Comparison of ENCODE assay signal across 16 cellular contexts in the genomic region with DNA sequence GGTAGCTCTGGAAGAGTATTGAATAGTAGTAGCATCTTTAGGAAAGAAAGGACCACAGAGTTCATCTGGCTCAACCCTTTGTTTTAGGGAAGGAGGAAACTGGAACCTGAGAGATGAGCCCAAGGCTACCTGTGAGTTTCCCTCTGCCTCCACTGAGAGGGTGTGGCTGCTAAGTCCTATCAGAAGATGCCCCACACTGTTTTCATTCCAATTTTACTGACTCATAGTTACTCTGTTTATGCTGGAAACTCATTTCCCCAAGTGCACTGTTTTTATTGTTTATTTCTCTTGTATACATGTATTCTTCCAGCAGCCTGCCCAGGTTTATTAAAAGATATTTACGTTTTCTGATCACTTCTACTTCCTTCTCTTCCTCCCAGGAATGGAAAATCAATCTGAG.
DNase-seq lines count a peak whose midpoint lies in the region; ATAC-seq and TF ChIP-seq lines count a peak whose summit lies in the region.
"Had no signal": no experiment of that assay in that cellular context is flagged by ENCODE, and none has a peak within 500 bp of the region (broad histone marks: within the 10 kb centered on the region; RNA-seq: fewer than 3 reads in every experiment).

No MANE protein-coding gene starts in this region.

- intact Hi-C loops in mammary epithelial cell (cut with micrococcal nuclease) (loop anchor here (5.0 kb wide), 2 partner anchors 43 to 563 kb away; no protein-coding TSS in a partner anchor), thyroid gland (cut with DNase I) (no loop called here)

- in situ Hi-C loops in mammary epithelial cell (cut with MboI; ENCODE audit: low sequenced_read_pairs in 2 of 2): loop anchor here (10.0 to 25.0 kb wide), 4 partner anchors 305 to 513 kb away; no protein-coding TSS in a partner anchor

- WGBS in mammary epithelial cell (ENCODE audit: low coverage, missing lambda C conversion rate): 53% methylated on average over 1 of the region's 1 CpG
- no CpG with 5 or more reads among the region's 1 CpG for whole genome bisulfite sequencing in mesodermal cell (ENCODE audit: insufficient coverage in 2 of 2), 2 experiments
- WGBS in thyroid gland, 2 donors: 72 to 81% methylated on average over 1 of the region's 1 CpG

- CTCF ChIA-PET in mammary epithelial cell (lab: Charles Lee; ENCODE audit: low non-redundant PET): interaction anchor here (0.8 kb wide), 1 partner anchor 1107 kb away, joined by 4 read pairs; no protein-coding TSS in a partner anchor

- H4K20me1 ChIP-seq in mammary epithelial cell (ENCODE audit: insufficient read depth, low read length): no peaks in the 10 kb centered on the region

- H2AFZ ChIP-seq in mammary epithelial cell (ENCODE audit: low read depth, low read length): no peak overlapping the region

- peak overlapping the region; percentile 64 for H3K9ac ChIP-seq in mammary epithelial cell (ENCODE audit: insufficient read depth, low read length)

- H3K27me3 ChIP-seq in mammary epithelial cell (ENCODE audit: insufficient read depth, low read length) (no peaks in the 10 kb centered on the region), BE2C (no peaks in the 10 kb centered on the region), thyroid gland (no peaks in the 10 kb centered on the region)
- H3K27me3 ChIP-seq: brain microvascular endothelial cell, sigmoid colon had no signal

- dilution Hi-C loops in mammary epithelial cell (cut with HindIII; ENCODE audit: low sequenced_read_pairs): no loop called here

- BruUV-seq in mammary epithelial cell (replicated peaks; lab: Mats Ljungman, UMichigan): no TSS peak

- H3K4me3 ChIP-seq in mammary epithelial cell (replicated peaks in 1 of 3; ENCODE audit: insufficient read depth in 1 of 3, low read depth in 2 of 3, low read length in 3 of 3) (no peak overlapping the region), mesodermal cell (ENCODE audit: extremely low read depth, insufficient read depth, low read length, poor library complexity, severe bottlenecking) (no peak overlapping the region), BE2C (ENCODE audit: low read depth, low read length) (no peak overlapping the region), thyroid gland (replicated peaks in 1 of 3) (no peak overlapping the region)
- H3K4me3 ChIP-seq: GM12878, sigmoid colon had no signal

- no peaks in the 10 kb centered on the region for H3K36me3 ChIP-seq in mammary epithelial cell (ENCODE audit: insufficient read depth, low read length)
- H3K36me3 ChIP-seq in mesodermal cell (ENCODE audit: control insufficient read depth, insufficient read depth, low read length): no peaks in the 10 kb centered on the region
- H3K36me3 ChIP-seq in BE2C: no peaks in the 10 kb centered on the region
- H3K36me3 ChIP-seq in thyroid gland: no peaks in the 10 kb centered on the region
- H3K36me3 ChIP-seq: brain microvascular endothelial cell, sigmoid colon had no signal

- H3K27ac ChIP-seq in mammary epithelial cell (ENCODE audit: insufficient read depth, low read depth, low read length) (peak overlapping the region; percentile 89), mesodermal cell (ENCODE audit: low read depth, low read length, severe bottlenecking) (peak overlapping the region; percentile 91), thyroid gland (no peak overlapping the region)
- H3K27ac ChIP-seq: brain microvascular endothelial cell had no signal

- peaks cover 64% of the 10 kb centered on the region for H3K4me1 ChIP-seq in mammary epithelial cell (ENCODE audit: insufficient read depth, low read length)
- peaks cover 35% of the 10 kb centered on the region for H3K4me1 ChIP-seq in mesodermal cell (ENCODE audit: control insufficient read depth, insufficient read depth, low read length, poor library complexity, severe bottlenecking)
- H3K4me1 ChIP-seq in BE2C: peaks cover 16% of the 10 kb centered on the region
- H3K4me1 ChIP-seq in thyroid gland: no peaks in the 10 kb centered on the region

- TF ChIP-seq CTCF in mammary epithelial cell (conservative IDR thresholded peaks at IDR 0.05 in 1 of 2, IDR thresholded peaks at IDR 0.05 in 1 of 2; ENCODE audit: extremely low read depth in 1 of 2, insufficient read depth in 1 of 2, low read depth in 1 of 2, low read length in 2 of 2) (no peak), BE2C (IDR thresholded peaks at IDR 0.05; ENCODE audit: low read depth, low read length) (no peak), thyroid gland (IDR thresholded peaks at IDR 0.05) (no peak)

- DNase-seq in Daoy (ENCODE audit: low read depth) (peak; percentile 42), M059J (ENCODE audit: low read depth) (peak; percentile 78), mammary epithelial cell (peak; percentile 89), BE2C (no peak), NCI-H526 (lab: John Stamatoyannopoulos, UW) (no peak), thyroid gland (no peak)
- DNase-seq: activated CD4-positive, alpha-beta T cell treated with anti-CD3 and anti-CD28 coated beads, Interleukin-2, amount 10 ng/mL, durations not matched to agents 7 days and 5 days; activated naive CD4-positive, alpha-beta T cell treated with anti-CD3 and anti-CD28 coated beads, Interleukin-2, amount 10 ng/mL, durations not matched to agents 7 days and 5 days; brain microvascular endothelial cell; GDM1; NCI-H748 treated with DMSO at 0.1 percent for 48 hours; nucleus accumbens; sigmoid colon had no signal

- H3K9me3 ChIP-seq in mammary epithelial cell (replicated peaks; ENCODE audit: insufficient read depth, low read length) (no peaks in the 10 kb centered on the region), mesodermal cell (ENCODE audit: control insufficient read depth, low read length) (no peaks in the 10 kb centered on the region), BE2C (no peaks in the 10 kb centered on the region), thyroid gland (no peaks in the 10 kb centered on the region)
- H3K9me3 ChIP-seq: sigmoid colon had no signal

- TF ChIP-seq POLR2A in thyroid gland (IDR thresholded peaks at IDR 0.05): no peak

- ATAC-seq in HG03045 (IDR thresholded peaks at IDR 0.05; ENCODE audit: unreplicated experiment): no peak
- ATAC-seq: GM12878 had no signal

- peak overlapping the region; percentile 22 for H3K4me2 ChIP-seq in mammary epithelial cell (ENCODE audit: insufficient read depth, low read depth, low read length)

- H3K79me2 ChIP-seq in mammary epithelial cell (ENCODE audit: insufficient read depth, low read length): no peaks in the 10 kb centered on the region

Comparison
In these comparisons a context has a peak if more than half of its experiments do, and no peak if none do; other contexts are left out.
1. DNase-seq: peak in Daoy (single experiment), M059J (single experiment) and mammary epithelial cell (single experiment); none in BE2C (single experiment), NCI-H526 (0 of 2) and thyroid gland (0 of 2).
2. H3K27ac ChIP-seq: peak in mammary epithelial cell (single experiment) and mesodermal cell (single experiment); none in thyroid gland (0 of 3).